ENCODE assay signal across 10 cellular contexts in genomic region chr15:80996247-80996646, GRCh38. TPM values are rescaled to one million over a fixed set of nuclear protein-coding genes. Genes with fewer than 3 reads are reported as not detected.
DNase-seq lines count a peak whose midpoint lies in the region; ATAC-seq, FAIRE-seq and TF ChIP-seq lines count a peak whose summit lies in the region.
"Had no signal": no experiment of that assay in that cellular context is flagged by ENCODE, and none has a peak within 500 bp of the region (broad histone marks: within the 10 kb centered on the region; RNA-seq: fewer than 3 reads in every experiment).

No MANE protein-coding gene starts in this region.

- peak; percentile 12 to 23 for DNase-seq in activated T-cell treated with anti-CD3 and anti-CD28 coated beads, Interleukin-2, amount 50 U/mL, for 72 hours
- DNase-seq in activated T-cell treated with anti-CD3 and anti-CD28 coated beads, Interleukin-2, amount 50 U/mL, for 48 hours, result no peak
- DNase-seq in NCI-H82 treated with DMSO at 0.1 percent for 48 hours (lab: John Stamatoyannopoulos, UW; ENCODE audit: unreplicated experiment), result peak; percentile 22
- no peak for DNase-seq in endothelial cell of umbilical vein (ENCODE audit: low read depth, low spot score)
- no peak for DNase-seq in thoracic aorta (ENCODE audit: low spot score)
- DNase-seq in SW480 (ENCODE audit: low spot score), result no peak
- no peak for DNase-seq in NCI-H1092 (lab: John Stamatoyannopoulos, UW)

- H3K27ac Mint-ChIP-seq in activated T-cell treated with anti-CD3 and anti-CD28 coated beads, Interleukin-2, amount 50 U/mL, for 72 hours, result no peak overlapping the region
- H3K27ac Mint-ChIP-seq: stimulated activated effector memory CD8-positive, alpha-beta T cell treated with anti-CD3 and anti-CD28 coated beads, Interleukin-12 subunit alpha, Interleukin-12 subunit beta, amount 100 ng/mL, for 72 hours had no signal

- H3K79me2 ChIP-seq in endothelial cell of umbilical vein (ENCODE audit: control insufficient read depth, insufficient read depth, low read length), result peaks cover 9% of the 10 kb centered on the region

- TF ChIP-seq POLR2A in endothelial cell of umbilical vein (IDR thresholded peaks at IDR 0.05; ENCODE audit: low read depth, low read length), result no peak

- H3K4me1 ChIP-seq in endothelial cell of umbilical vein (ENCODE audit: control insufficient read depth, extremely low read depth, insufficient read depth, low read length) (peaks cover 8% of the 10 kb centered on the region), thoracic aorta (ENCODE audit: control insufficient read depth in 1 of 2, low read depth in 2 of 2) (peaks cover 0 to 3% of the 10 kb centered on the region in 2 donors)
- H3K4me1 ChIP-seq: ascending aorta had no signal

- H3K27ac ChIP-seq in endothelial cell of umbilical vein (ENCODE audit: insufficient read depth, low read depth, low read length) (no peak overlapping the region), thoracic aorta (no peak overlapping the region)
- H3K27ac ChIP-seq: ascending aorta had no signal

- CTCF ChIA-PET in endothelial cell of umbilical vein (lab: Charles Lee), result interaction anchor here (6.4 to 8.6 kb wide), 2 partner anchors 110 to 270 kb away, joined by 52 to 114 read pairs; no protein-coding TSS in a partner anchor

- H3K36me3 Mint-ChIP-seq in activated T-cell treated with anti-CD3 and anti-CD28 coated beads, Interleukin-2, amount 50 U/mL, for 72 hours (ENCODE audit: insufficient read depth in 2 of 2), result peaks cover 0 to 2% of the 10 kb centered on the region in 2 donors

- H3K36me3 ChIP-seq in endothelial cell of umbilical vein (ENCODE audit: control insufficient read depth in 2 of 2, extremely low read depth in 1 of 2, insufficient read depth in 2 of 2, low read length in 2 of 2) (no peaks in the 10 kb centered on the region), thoracic aorta (no peaks in the 10 kb centered on the region)
- H3K36me3 ChIP-seq: ascending aorta had no signal

- ATAC-seq in activated T-cell treated with anti-CD3 and anti-CD28 coated beads, Interleukin-2, amount 50 U/mL, for 72 hours (replicated peaks in 1 of 2), result no peak
- ATAC-seq in thoracic aorta (ENCODE audit: insufficient number of reproducible peaks, low FRiP score, low read depth) (no peak), HG02571 (IDR thresholded peaks at IDR 0.05; ENCODE audit: unreplicated experiment) (no peak)
- ATAC-seq: stimulated activated effector memory CD8-positive, alpha-beta T cell treated with anti-CD3 and anti-CD28 coated beads, Interleukin-12 subunit alpha, Interleukin-12 subunit beta, amount 100 ng/mL, for 72 hours had no signal

- BruUV-seq in endothelial cell of umbilical vein (replicated peaks; lab: Mats Ljungman, UMichigan), result no TSS peak

- no peak for FAIRE-seq in endothelial cell of umbilical vein (lab: Jason Lieb, UNC)

- dilution Hi-C loops in endothelial cell of umbilical vein (cut with MboI; ENCODE audit: extremely low pct_ligation_motif_present, low sequenced_read_pairs), result no loop called here

- peak; percentile 49 to 60 for TF ChIP-seq CTCF in endothelial cell of umbilical vein (IDR thresholded peaks at IDR 0.05; ENCODE audit: extremely low read depth in 1 of 2, insufficient read depth in 1 of 2, low read depth in 1 of 2, low read length in 2 of 2)
- TF ChIP-seq CTCF in thoracic aorta (IDR thresholded peaks at IDR 0.05), result peak; percentile 17

- H4K20me1 ChIP-seq in endothelial cell of umbilical vein (replicated peaks; ENCODE audit: control insufficient read depth, extremely low read depth, insufficient read depth, low read length), result no peaks in the 10 kb centered on the region

- POLR2A ChIA-PET in endothelial cell of umbilical vein (lab: Charles Lee), result no interaction called here

- no peak overlapping the region for H2AFZ ChIP-seq in endothelial cell of umbilical vein (ENCODE audit: low read depth, low read length)

- no peaks in the 10 kb centered on the region for H3K9me1 ChIP-seq in endothelial cell of umbilical vein (replicated peaks; ENCODE audit: control insufficient read depth, extremely low read depth, insufficient read depth, low read length)

- no peak overlapping the region for H3K4me2 ChIP-seq in endothelial cell of umbilical vein (ENCODE audit: insufficient read depth, low read length)

- peaks cover 32% of the 10 kb centered on the region for H3K4me1 Mint-ChIP-seq in activated T-cell treated with anti-CD3 and anti-CD28 coated beads, Interleukin-2, amount 50 U/mL, for 72 hours (ENCODE audit: low read depth)

- intact Hi-C loops in endothelial cell of umbilical vein (cut with micrococcal nuclease), result loop anchor here (1.0 to 10.0 kb wide), 3 partner anchors 112 to 1149 kb away; no protein-coding TSS in a partner anchor

- H3K27me3 Mint-ChIP-seq in activated T-cell treated with anti-CD3 and anti-CD28 coated beads, Interleukin-2, amount 50 U/mL, for 72 hours (ENCODE audit: low read depth), result no peaks in the 10 kb centered on the region

- H3K9me3 Mint-ChIP-seq in activated T-cell treated with anti-CD3 and anti-CD28 coated beads, Interleukin-2, amount 50 U/mL, for 72 hours, result peaks cover 0 to 6% of the 10 kb centered on the region in 2 donors
- H3K9me3 Mint-ChIP-seq: stimulated activated effector memory CD8-positive, alpha-beta T cell treated with anti-CD3 and anti-CD28 coated beads, Interleukin-12 subunit alpha, Interleukin-12 subunit beta, amount 100 ng/mL, for 72 hours had no signal

- H3K9ac ChIP-seq in endothelial cell of umbilical vein (replicated peaks; ENCODE audit: extremely low read depth, insufficient read depth, low read length), result no peak overlapping the region

- no peaks in the 10 kb centered on the region for H3K27me3 ChIP-seq in endothelial cell of umbilical vein (ENCODE audit: control insufficient read depth in 2 of 2, insufficient read depth in 2 of 2, low read length in 2 of 2)
- no peaks in the 10 kb centered on the region for H3K27me3 ChIP-seq in thoracic aorta (replicated peaks; ENCODE audit: insufficient read depth)
- H3K27me3 ChIP-seq: ascending aorta had no signal

- no peak overlapping the region for H3K4me3 Mint-ChIP-seq in activated T-cell treated with anti-CD3 and anti-CD28 coated beads, Interleukin-2, amount 50 U/mL, for 72 hours
- H3K4me3 Mint-ChIP-seq: stimulated activated effector memory CD8-positive, alpha-beta T cell treated with anti-CD3 and anti-CD28 coated beads, Interleukin-12 subunit alpha, Interleukin-12 subunit beta, amount 100 ng/mL, for 72 hours had no signal

- no peak overlapping the region for H3K4me3 ChIP-seq in endothelial cell of umbilical vein (replicated peaks in 1 of 3; ENCODE audit: insufficient read depth in 1 of 3, low read depth in 1 of 3, low read length in 3 of 3)
- no peak overlapping the region for H3K4me3 ChIP-seq in thoracic aorta
- H3K4me3 ChIP-seq: ascending aorta had no signal

- no peaks in the 10 kb centered on the region for H3K9me3 ChIP-seq in endothelial cell of umbilical vein (replicated peaks; ENCODE audit: control insufficient read depth, insufficient read depth, low read length)
- no peaks in the 10 kb centered on the region for H3K9me3 ChIP-seq in thoracic aorta
- H3K9me3 ChIP-seq: ascending aorta had no signal

TF ChIP-seq in endothelial cell of umbilical vein, 7 proteins besides CTCF, POLR2A, EP300 and RAD21:
- TF ChIP-seq POLR2AphosphoS5 (IDR thresholded peaks at IDR 0.05; ENCODE audit: insufficient read depth, low read depth, low read length), result no peak
- no peak for TF ChIP-seq EZH2 (IDR thresholded peaks at IDR 0.05; ENCODE audit: borderline replicate concordance, low read depth, low read length, severe bottlenecking)
- TF ChIP-seq MAX (IDR thresholded peaks at IDR 0.05; ENCODE audit: insufficient read depth, insufficient read length), result no peak
- no peak for TF ChIP-seq FOS (IDR thresholded peaks at IDR 0.05; ENCODE audit: borderline replicate concordance, insufficient read depth, low read length)
- TF ChIP-seq MYC (IDR thresholded peaks at IDR 0.05; ENCODE audit: low read depth, low read length), result no peak
- no peak for TF ChIP-seq JUN (IDR thresholded peaks at IDR 0.05; ENCODE audit: borderline replicate concordance, insufficient read depth, insufficient read length, low read depth)
- no peak for TF ChIP-seq GATA2 (IDR thresholded peaks at IDR 0.05; ENCODE audit: insufficient read depth, insufficient read length, low read depth, low read length)
TF ChIP-seq in endothelial cell of umbilical vein: peak in this region for 0.

RNA-seq across cellular contexts. Expression of gene TLNRD1, which starts 4.5 kb away (rescaled TPM):
- 10 to 100 TPM; 11.3 to 17.2 TPM for total RNA-seq in activated T-cell treated with anti-CD3 and anti-CD28 coated beads, Interleukin-2, amount 50 U/mL, for 72 hours
- total RNA-seq in endothelial cell of umbilical vein, result 33.0 and 33.2 TPM in 2 replicates
- polyA plus RNA-seq in endothelial cell of umbilical vein, result 17.8 and 21.7 TPM in 2 replicates
- polyA plus RNA-seq in endothelial cell of umbilical vein (2011; cell fraction: cytosol; rRNA removed), result 10.2 and 14.1 TPM in 2 replicates
- 6.6 and 7.0 TPM in 2 replicates for polyA plus RNA-seq in endothelial cell of umbilical vein (2011; cell fraction: nucleus; rRNA removed)
- polyA plus RNA-seq in endothelial cell of umbilical vein (2012), result 11.4 and 12.9 TPM in 2 replicates
- 8.3 and 11.1 TPM in 2 replicates for polyA minus RNA-seq in endothelial cell of umbilical vein
- polyA minus RNA-seq in endothelial cell of umbilical vein (2011; cell fraction: cytosol; rRNA and poly(A)+ RNA removed), result 14.3 TPM
- polyA minus RNA-seq in endothelial cell of umbilical vein (2011; cell fraction: nucleus; rRNA and poly(A)+ RNA removed), result 10.1 and 13.9 TPM in 2 replicates
- total RNA-seq in thoracic aorta, result 10 to 100 TPM; 34.0 to 51.1 TPM

RNA-seq across cellular contexts. Expression of gene MESD, which starts 6.6 kb away (rescaled TPM):
- 10 to 100 TPM; 19.6 to 23.8 TPM for total RNA-seq in activated T-cell treated with anti-CD3 and anti-CD28 coated beads, Interleukin-2, amount 50 U/mL, for 72 hours
- total RNA-seq in endothelial cell of umbilical vein (30.5 and 32.9 TPM in 2 replicates), thoracic aorta (10 to 100 TPM; 36.8 to 39.0 TPM)
- polyA plus RNA-seq in endothelial cell of umbilical vein, result 10.2 and 12.8 TPM in 2 replicates
- 17.2 and 18.8 TPM in 2 replicates for polyA plus RNA-seq in endothelial cell of umbilical vein (2011; cell fraction: cytosol; rRNA removed)
- 17.6 and 19.6 TPM in 2 replicates for polyA plus RNA-seq in endothelial cell of umbilical vein (2011; cell fraction: nucleus; rRNA removed)
- polyA plus RNA-seq in endothelial cell of umbilical vein (2012), result 25.5 and 33.0 TPM in 2 replicates
- 12.9 and 13.1 TPM in 2 replicates for polyA minus RNA-seq in endothelial cell of umbilical vein
- 12.8 TPM for polyA minus RNA-seq in endothelial cell of umbilical vein (2011; cell fraction: cytosol; rRNA and poly(A)+ RNA removed)
- 13.8 and 15.9 TPM in 2 replicates for polyA minus RNA-seq in endothelial cell of umbilical vein (2011; cell fraction: nucleus; rRNA and poly(A)+ RNA removed)

Comparison
In these comparisons a context has a peak if more than half of its experiments do, and no peak if none do; other contexts are left out.
1. DNase-seq: peak in activated T-cell treated with anti-CD3 and anti-CD28 coated beads, Interleukin-2, amount 50 U/mL, for 72 hours (2 of 2) and NCI-H82 treated with DMSO at 0.1 percent for 48 hours (single experiment); none in activated T-cell treated with anti-CD3 and anti-CD28 coated beads, Interleukin-2, amount 50 U/mL, for 48 hours (0 of 2), endothelial cell of umbilical vein (single experiment), thoracic aorta (single experiment), SW480 (single experiment) and NCI-H1092 (single experiment).